Comparison of ENCODE assay signal across 8 cellular contexts in genomic region chr6:166097914-166098522, GRCh38.
DNase-seq lines count a peak whose midpoint lies in the region; ATAC-seq, FAIRE-seq and TF ChIP-seq lines count a peak whose summit lies in the region.

No MANE protein-coding gene starts in this region.

- H3K27ac Mint-ChIP-seq in astrocyte (ENCODE audit: unreplicated experiment): no peak overlapping the region

- H3K4me2 ChIP-seq in astrocyte (ENCODE audit: low read length): peak overlapping the region; percentile 81

- no peaks in the 10 kb centered on the region for H3K79me2 ChIP-seq in astrocyte (ENCODE audit: insufficient read depth, low read length)

- H3K9me3 Mint-ChIP-seq in astrocyte (ENCODE audit: unreplicated experiment): peaks cover 10% of the 10 kb centered on the region

- no peaks in the 10 kb centered on the region for H3K9me3 ChIP-seq in SK-N-MC (ENCODE audit: low read depth, low read length)
- H3K9me3 ChIP-seq in astrocyte (ENCODE audit: insufficient read depth, low read depth, low read length): peaks cover 6% of the 10 kb centered on the region

- H3K27ac ChIP-seq in SK-N-MC (no peak overlapping the region), astrocyte (ENCODE audit: low read depth, low read length) (no peak overlapping the region)

- H3K27me3 Mint-ChIP-seq in astrocyte (ENCODE audit: low read depth, unreplicated experiment): peaks cover 3% of the 10 kb centered on the region

- ATAC-seq in GM18517 (IDR thresholded peaks at IDR 0.05; ENCODE audit: unreplicated experiment): peak; percentile 86
- ATAC-seq in HG03159 (IDR thresholded peaks at IDR 0.05; ENCODE audit: unreplicated experiment): peak; percentile 95

- no peaks in the 10 kb centered on the region for H3K27me3 ChIP-seq in astrocyte (ENCODE audit: insufficient read depth, low read length)

- TF ChIP-seq CTCF in astrocyte (IDR thresholded peaks at IDR 0.05; ENCODE audit: insufficient read depth, low read depth, low read length) (peak; percentile 88), retinal pigment epithelial cell (conservative IDR thresholded peaks at IDR 0.05; ENCODE audit: low read depth, low read length) (peak; percentile 99)

- DNase-seq in A172 (ENCODE audit: low spot score) (peak; percentile 2), SK-N-MC (ENCODE audit: low read depth, low spot score) (peak; percentile 10), astrocyte (ENCODE audit: low read depth) (peak; percentile 47), iPS DF 4.7 (ENCODE audit: extremely low read depth, low spot score) (peak; percentile 75), retinal pigment epithelial cell (ENCODE audit: low read depth) (peak; percentile 39), NCI-H1417 treated with DMSO at 0.1 percent for 48 hours (lab: John Stamatoyannopoulos, UW) (no peak)

- peaks cover 1% of the 10 kb centered on the region for H3K4me1 Mint-ChIP-seq in astrocyte (ENCODE audit: low read depth, unreplicated experiment)

- no peaks in the 10 kb centered on the region for H3K4me1 ChIP-seq in astrocyte (ENCODE audit: insufficient read depth, low read length)

- peak overlapping the region; percentile 84 for H3K4me3 Mint-ChIP-seq in astrocyte (ENCODE audit: unreplicated experiment)

- no peak overlapping the region for H2AFZ ChIP-seq in astrocyte (ENCODE audit: low read depth, low read length)

- H3K9ac ChIP-seq in SK-N-MC (ENCODE audit: insufficient read length) (no peak overlapping the region), astrocyte (ENCODE audit: low read length) (peak overlapping the region; percentile 21)

- H3K36me3 Mint-ChIP-seq in astrocyte (ENCODE audit: low read depth, unreplicated experiment): no peaks in the 10 kb centered on the region

- H3K4me3 ChIP-seq in SK-N-MC (no peak overlapping the region), astrocyte (ENCODE audit: insufficient read depth, low read depth, low read length) (peak overlapping the region; percentile 40), retinal pigment epithelial cell (ENCODE audit: low read length) (peak overlapping the region; percentile 43)

- no peak for FAIRE-seq in astrocyte (lab: Jason Lieb, UNC)

- H4K20me1 ChIP-seq in astrocyte (ENCODE audit: insufficient read depth, low read length): no peaks in the 10 kb centered on the region

- H3K36me3 ChIP-seq in SK-N-MC (ENCODE audit: insufficient read depth, low read length): no peaks in the 10 kb centered on the region
- no peaks in the 10 kb centered on the region for H3K36me3 ChIP-seq in astrocyte (ENCODE audit: insufficient read depth, low read length)
